ENCODE assay signal across 11 cellular contexts in the genomic region with DNA sequence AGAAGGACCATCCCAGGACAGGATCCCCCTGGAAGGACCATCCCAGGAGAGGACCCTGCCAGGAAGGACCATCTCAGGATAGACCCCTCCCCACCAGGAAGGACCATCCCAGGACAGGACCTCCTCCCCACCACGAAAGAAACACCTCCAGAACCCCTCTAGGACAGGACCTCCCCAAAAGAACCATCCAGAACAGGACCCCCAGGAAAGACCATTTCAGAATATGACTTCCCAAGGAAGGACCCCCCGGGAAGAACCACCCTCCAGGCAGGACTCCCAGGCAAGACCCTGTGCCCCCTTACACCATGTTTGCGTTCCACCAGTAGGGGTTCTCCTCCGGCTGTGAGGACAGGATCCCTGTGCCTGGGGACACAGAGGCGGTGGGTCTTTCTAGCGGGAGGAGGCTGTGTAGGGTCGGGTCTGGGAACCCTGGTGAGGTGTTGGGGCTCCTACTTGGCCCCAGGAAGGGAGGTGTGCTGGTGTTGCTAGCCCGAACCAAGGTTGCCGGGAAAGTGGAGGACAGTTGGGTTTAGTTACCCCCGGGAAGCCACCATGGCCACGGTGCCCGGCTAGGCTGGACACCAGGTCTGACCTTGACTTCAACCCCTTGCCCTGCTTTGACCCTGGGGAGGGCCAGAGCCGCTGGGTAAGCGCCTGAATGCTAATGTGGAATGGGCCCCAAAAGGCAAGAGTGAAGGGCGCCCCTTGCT. TPM values are rescaled to one million over a fixed set of nuclear protein-coding genes. Genes with fewer than 3 reads are reported as not detected.
DNase-seq lines count a peak whose midpoint lies in the region; ATAC-seq, FAIRE-seq and TF ChIP-seq lines count a peak whose summit lies in the region.
"Had no signal": no experiment of that assay in that cellular context is flagged by ENCODE, and none has a peak within 500 bp of the region (broad histone marks: within the 10 kb centered on the region; RNA-seq: fewer than 3 reads in every experiment).

No MANE protein-coding gene starts in this region.

- no peak overlapping the region for H2AFZ ChIP-seq in HepG2 (ENCODE audit: low read length)

- CTCF ChIA-PET in WTC11 (lab: Charles Lee), result interaction anchor here (0.7 to 4.6 kb wide), 21 partner anchors 8 to 140 kb away, joined by 3 to 56 read pairs (median 5); a partner anchor contains a TSS
- CTCF ChIA-PET in HepG2 (lab: Yijun Ruan, JAX; ENCODE audit: low intra/inter-chr PET ratio, low total read pairs), result interaction anchor here (1.3 to 4.7 kb wide), 9 partner anchors 19 to 79 kb away, joined by 4 to 181 read pairs (median 25); a partner anchor contains a TSS

- BruUV-seq in HepG2 (replicated peaks; lab: Mats Ljungman, UMichigan), result no TSS peak

- peak overlapping the region; percentile 51 for H3K4me3 Mint-ChIP-seq in WTC11
- H3K4me3 Mint-ChIP-seq in type B pancreatic cell, result peak overlapping the region; percentile 71

- H3K27ac ChIP-seq in left ventricle myocardium inferior (replicated peaks) (no peak overlapping the region), right atrium auricular region (no peak overlapping the region), HepG2 (ENCODE audit: extremely low read length, insufficient read depth, low read length) (peak overlapping the region; percentile 86), small intestine (ENCODE audit: low read depth in 1 of 2, low read length in 1 of 2) (no peak overlapping the region)

- H3K27ac Mint-ChIP-seq in WTC11 (no peak overlapping the region), type B pancreatic cell (no peak overlapping the region)

- H3K27me3 ChIP-seq in left ventricle myocardium inferior (ENCODE audit: low read depth) (peaks cover 91% of the 10 kb centered on the region), right atrium auricular region (peaks cover 11 to 34% of the 10 kb centered on the region in 2 donors), HepG2 (ENCODE audit: control insufficient read depth in 1 of 2, insufficient read depth in 2 of 2, low read length in 2 of 2) (no peaks in the 10 kb centered on the region; a peak in 1 of 5 replicates), small intestine (ENCODE audit: control insufficient read depth in 2 of 2, insufficient read depth in 2 of 2, low read length in 2 of 2) (peaks cover 13 to 14% of the 10 kb centered on the region in 2 donors)

- H3K9me3 Mint-ChIP-seq in WTC11, result no peaks in the 10 kb centered on the region
- H3K9me3 Mint-ChIP-seq in type B pancreatic cell, result no peaks in the 10 kb centered on the region

- peaks cover 21% of the 10 kb centered on the region for H4K20me1 ChIP-seq in HepG2 (ENCODE audit: insufficient read depth, low read length)

- peak in 1 of 2 experiments; percentile 7; a peak in 1 of 4 replicates for TF ChIP-seq POLR2A in HepG2 (IDR thresholded peaks at IDR 0.05; ENCODE audit: insufficient read depth in 1 of 2, low read depth in 2 of 2, low read length in 2 of 2)

- peaks cover 61% of the 10 kb centered on the region for H3K79me2 ChIP-seq in HepG2 (ENCODE audit: insufficient read depth, low read length)

- no peak for TF ChIP-seq EP300 in HepG2 (IDR thresholded peaks at IDR 0.05; ENCODE audit: low read depth in 2 of 2, low read length in 2 of 2)
- no peak for TF ChIP-seq EP300 in HepG2 (CRISPR knock-in tag; IDR thresholded peaks at IDR 0.05; ENCODE audit: borderline replicate concordance)

- intact Hi-C loops in left ventricle myocardium inferior (cut with micrococcal nuclease), result no loop called here
- intact Hi-C loops in HepG2 (cut with micrococcal nuclease; ENCODE audit: unreplicated experiment), result loop anchor here (1.0 kb wide), 1 partner anchor 63 kb away; no protein-coding TSS in a partner anchor

- H3K4me1 ChIP-seq in left ventricle myocardium inferior (peaks cover 25% of the 10 kb centered on the region), right atrium auricular region (peaks cover 0 to 23% of the 10 kb centered on the region in 2 donors), HepG2 (ENCODE audit: insufficient read depth, low read length) (peaks cover 70% of the 10 kb centered on the region), small intestine (ENCODE audit: control insufficient read depth in 2 of 2, insufficient read depth in 1 of 2, low read depth in 1 of 2, low read length in 1 of 2) (no peaks in the 10 kb centered on the region)

- ATAC-seq in WTC11 (no peak), HepG2 (no peak), HG02610 (IDR thresholded peaks at IDR 0.05; ENCODE audit: unreplicated experiment) (no peak)

- no peak for DNase-seq in left ventricle myocardium inferior
- no peak for DNase-seq in right atrium auricular region (ENCODE audit: low spot score)
- no peak for DNase-seq in WTC11 (ENCODE audit: low spot score)
- no peak for DNase-seq in HepG2 (ENCODE audit: low spot score)
- peak; percentile 70 for DNase-seq in type B pancreatic cell (ENCODE audit: extremely low spot score, unreplicated experiment)
- no peak for DNase-seq in small intestine
- no peak for DNase-seq in AG20443 (ENCODE audit: low spot score)
- DNase-seq: NCI-H1436 treated with DMSO at 0.1 percent for 48 hours had no signal

- no peak for TF ChIP-seq RAD21 in HepG2 (CRISPR knock-in tag; IDR thresholded peaks at IDR 0.05)

- H3K36me3 Mint-ChIP-seq in WTC11 (no peaks in the 10 kb centered on the region), type B pancreatic cell (no peaks in the 10 kb centered on the region)

- H3K9ac ChIP-seq in HepG2 (ENCODE audit: insufficient read depth, low read depth, low read length), result peak overlapping the region; percentile 99

- H3K36me3 ChIP-seq in left ventricle myocardium inferior, result no peaks in the 10 kb centered on the region
- no peaks in the 10 kb centered on the region for H3K36me3 ChIP-seq in right atrium auricular region
- H3K36me3 ChIP-seq in HepG2 (replicated peaks in 1 of 2; ENCODE audit: control insufficient read depth in 1 of 2, insufficient read depth in 2 of 2, low read length in 2 of 2), result peaks cover 33 to 54% of the 10 kb centered on the region in 2 experiments
- H3K36me3 ChIP-seq in small intestine (ENCODE audit: control insufficient read depth in 2 of 2, insufficient read depth in 2 of 2, low read length in 2 of 2), result no peaks in the 10 kb centered on the region

- WGBS in HepG2 (ENCODE audit: low lambda C conversion rate), result 13% methylated on average over 9 of the region's 15 CpGs
- WGBS in small intestine, 3 donors, result 54 to 66% (median 59%) methylated on average over 15 of the region's 15 CpGs

- H3K4me3 ChIP-seq in left ventricle myocardium inferior, result peak overlapping the region; percentile 64
- no peak overlapping the region for H3K4me3 ChIP-seq in right atrium auricular region
- peak overlapping the region; percentile 95 to 97 (median 96) for H3K4me3 ChIP-seq in HepG2 (replicated peaks in 1 of 3; ENCODE audit: insufficient read depth in 1 of 3, low read depth in 2 of 3, low read length in 3 of 3)
- no peak overlapping the region for H3K4me3 ChIP-seq in small intestine (ENCODE audit: low read depth in 1 of 2, low read length in 2 of 2)

- H3K4me1 Mint-ChIP-seq in WTC11, result 0 out of 2 replicates have a peak, but pooled peaks cover 4% of the 10 kb centered on the region
- H3K4me1 Mint-ChIP-seq in type B pancreatic cell (ENCODE audit: unreplicated experiment), result peaks cover 3% of the 10 kb centered on the region

- H3K27me3 Mint-ChIP-seq in WTC11 (ENCODE audit: low read depth), result peaks cover 60% of the 10 kb centered on the region
- peaks cover 38% of the 10 kb centered on the region for H3K27me3 Mint-ChIP-seq in type B pancreatic cell

- no peak for TF ChIP-seq CTCF in left ventricle myocardium inferior (IDR thresholded peaks at IDR 0.05; ENCODE audit: borderline replicate concordance)
- no peak for TF ChIP-seq CTCF in right atrium auricular region (IDR thresholded peaks at IDR 0.05)
- no peak for TF ChIP-seq CTCF in WTC11 (IDR thresholded peaks at IDR 0.05)
- peak; percentile 29; the same call in 1 of the 2 replicates for TF ChIP-seq CTCF in HepG2 (CRISPR knock-in tag; IDR thresholded peaks at IDR 0.05)
- TF ChIP-seq CTCF in type B pancreatic cell (conservative IDR thresholded peaks at IDR 0.05), result no peak

- H3K4me2 ChIP-seq in HepG2 (ENCODE audit: low read depth, low read length), result peak overlapping the region; percentile 99

- in situ Hi-C loops in HepG2 (cut with HindIII; ENCODE audit: extremely low pct_ligation_motif_present, low pct_unique_long_range_greater_than_20kb), result loop anchor here (5.0 kb wide), 2 partner anchors 39 to 64 kb away; a partner anchor contains a TSS

- POLR2A ChIA-PET in WTC11 (lab: Charles Lee), result interaction anchor here (0.6 to 1.0 kb wide), 3 partner anchors 18 to 949 kb away, joined by 3 to 6 read pairs (median 4); no protein-coding TSS in a partner anchor
- POLR2A ChIA-PET in HepG2 (lab: Yijun Ruan, JAX), result interaction anchor here (0.6 to 9.7 kb wide), 14 partner anchors 9 to 79 kb away, joined by 3 to 406 read pairs (median 17); a partner anchor contains a TSS

- H3K9me3 ChIP-seq in left ventricle myocardium inferior (replicated peaks), result no peaks in the 10 kb centered on the region
- no peaks in the 10 kb centered on the region for H3K9me3 ChIP-seq in right atrium auricular region
- H3K9me3 ChIP-seq in HepG2 (ENCODE audit: low read length), result no peaks in the 10 kb centered on the region
- H3K9me3 ChIP-seq in small intestine (ENCODE audit: control insufficient read depth, low read depth), result no peaks in the 10 kb centered on the region

- no peak for FAIRE-seq in HepG2 (lab: Jason Lieb, UNC)
- FAIRE-seq in small intestine (lab: Jason Lieb, UNC), result no peak

RNA-seq across cellular contexts. Expression of a gene that starts 2.2 kb away (rescaled TPM):
- total RNA-seq in left ventricle myocardium inferior (not detected), right atrium auricular region (under 1 TPM in 1 of 2 donors, not detected in 1; 0.35 TPM), WTC11 (2021) (1.2 to 1.9 TPM (median 1.7 TPM) in 3 replicates), HepG2 (2016; rRNA removed; fragmentation: Illumina TruSeq; extraction: Trizol) (67.7 and 160 TPM in 2 replicates), type B pancreatic cell (ENCODE audit: low replicate concordance) (1.9 and 3.2 TPM in 2 replicates)
- 84.5 and 93.0 TPM in 2 replicates for total RNA-seq in HepG2 (2016; cell fraction: cytosol; rRNA removed; fragmentation: Illumina TruSeq; extraction: Trizol; ENCODE audit: low read depth)
- total RNA-seq in HepG2 (2016; cell fraction: insoluble cytoplasmic fraction; rRNA removed; fragmentation: Illumina TruSeq; extraction: Trizol), result 57.7 and 164 TPM in 2 replicates
- 135 and 136 TPM in 2 replicates for total RNA-seq in HepG2 (2016; cell fraction: membrane; rRNA removed; fragmentation: Illumina TruSeq; extraction: Trizol)
- total RNA-seq in HepG2 (2016; cell fraction: nucleus; rRNA removed; fragmentation: Illumina TruSeq; extraction: Trizol), result 135 and 163 TPM in 2 replicates
- polyA plus RNA-seq in HepG2 (2011; rRNA removed) (150 and 181 TPM in 2 replicates), small intestine (1 to 10 TPM in 1 of 3 donors, not detected in 2; 1.0 TPM)
- polyA plus RNA-seq in HepG2 (2011; cell fraction: cytosol; rRNA removed), result 114 and 236 TPM in 2 replicates
- 458 and 622 TPM in 2 replicates for polyA plus RNA-seq in HepG2 (2011; cell fraction: nucleus; rRNA removed)
- 125 and 195 TPM in 2 replicates for polyA plus RNA-seq in HepG2 (2012)
- 88.8 and 91.1 TPM in 2 replicates for polyA plus RNA-seq in HepG2 (2016; cell fraction: cytosol; fragmentation: Illumina TruSeq; extraction: Trizol; ENCODE audit: low read depth)
- 83.8 and 101 TPM in 2 replicates for polyA plus RNA-seq in HepG2 (2016; cell fraction: insoluble cytoplasmic fraction; fragmentation: Illumina TruSeq; extraction: Trizol; ENCODE audit: low read depth)
- polyA plus RNA-seq in HepG2 (2016; cell fraction: membrane; fragmentation: Illumina TruSeq; extraction: Trizol; ENCODE audit: low read depth), result 141 and 157 TPM in 2 replicates
- polyA plus RNA-seq in HepG2 (2016; cell fraction: nucleus; fragmentation: Illumina TruSeq; extraction: Trizol; ENCODE audit: insufficient read depth, low read depth), result 380 and 399 TPM in 2 replicates
- polyA minus RNA-seq in HepG2 (2011; rRNA and poly(A)+ RNA removed; ENCODE audit: low replicate concordance), result 0.49 and 206 TPM in 2 replicates
- polyA minus RNA-seq in HepG2 (2011; cell fraction: cytosol; rRNA and poly(A)+ RNA removed), result 89.1 and 107 TPM in 2 replicates
- polyA minus RNA-seq in HepG2 (2011; cell fraction: nucleus; rRNA and poly(A)+ RNA removed), result 78.2 and 93.7 TPM in 2 replicates
- total RNA-seq: dermis blood vessel endothelial cell, glomerular endothelial cell had no signal

RNA-seq across cellular contexts. Expression of a gene that starts 11.8 kb away (rescaled TPM):
- total RNA-seq in left ventricle myocardium inferior (7.2 TPM), right atrium auricular region (1 to 10 TPM in 1 of 2 donors, under 1 TPM in 1; 0.55 to 1.4 TPM), WTC11 (2021) (0.44 to 0.62 TPM (median 0.46 TPM) in 3 replicates), HepG2 (2016; rRNA removed; fragmentation: Illumina TruSeq; extraction: Trizol) (not detected in 2 replicates), type B pancreatic cell (ENCODE audit: low replicate concordance) (not detected in 2 replicates)
- not detected in 2 replicates for total RNA-seq in HepG2 (2016; cell fraction: cytosol; rRNA removed; fragmentation: Illumina TruSeq; extraction: Trizol; ENCODE audit: low read depth)
- total RNA-seq in HepG2 (2016; cell fraction: insoluble cytoplasmic fraction; rRNA removed; fragmentation: Illumina TruSeq; extraction: Trizol), result not detected in 2 replicates
- not detected in 2 replicates for total RNA-seq in HepG2 (2016; cell fraction: membrane; rRNA removed; fragmentation: Illumina TruSeq; extraction: Trizol)
- total RNA-seq in HepG2 (2016; cell fraction: nucleus; rRNA removed; fragmentation: Illumina TruSeq; extraction: Trizol), result not detected in 2 replicates
- polyA plus RNA-seq in HepG2 (2011; rRNA removed) (not detected in 2 replicates), small intestine (under 1 TPM in 1 of 3 donors, not detected in 2; 0.03 TPM)
- polyA plus RNA-seq in HepG2 (2011; cell fraction: cytosol; rRNA removed), result not detected in 2 replicates
- not detected in 2 replicates for polyA plus RNA-seq in HepG2 (2011; cell fraction: nucleus; rRNA removed)
- 0.07 TPM in 1 of 2 replicates, not detected in the other for polyA plus RNA-seq in HepG2 (2012)
- not detected in 2 replicates for polyA plus RNA-seq in HepG2 (2016; cell fraction: cytosol; fragmentation: Illumina TruSeq; extraction: Trizol; ENCODE audit: low read depth)
- not detected in 2 replicates for polyA plus RNA-seq in HepG2 (2016; cell fraction: insoluble cytoplasmic fraction; fragmentation: Illumina TruSeq; extraction: Trizol; ENCODE audit: low read depth)
- not detected in 2 replicates for polyA plus RNA-seq in HepG2 (2016; cell fraction: membrane; fragmentation: Illumina TruSeq; extraction: Trizol; ENCODE audit: low read depth)
- polyA plus RNA-seq in HepG2 (2016; cell fraction: nucleus; fragmentation: Illumina TruSeq; extraction: Trizol; ENCODE audit: insufficient read depth, low read depth), result not detected in 2 replicates
- polyA minus RNA-seq in HepG2 (2011; rRNA and poly(A)+ RNA removed; ENCODE audit: low replicate concordance), result 0.05 TPM in 1 of 2 replicates, not detected in the other
- polyA minus RNA-seq in HepG2 (2011; cell fraction: cytosol; rRNA and poly(A)+ RNA removed), result not detected in 2 replicates
- not detected in 2 replicates for polyA minus RNA-seq in HepG2 (2011; cell fraction: nucleus; rRNA and poly(A)+ RNA removed)
- total RNA-seq: dermis blood vessel endothelial cell, glomerular endothelial cell had no signal

RNA-seq across cellular contexts. Expression of a gene that starts 18.6 kb away (rescaled TPM):
- total RNA-seq in left ventricle myocardium inferior (27.5 TPM), right atrium auricular region (10 to 100 TPM; 14.1 to 18.8 TPM), WTC11 (2021) (60.4 to 71.9 TPM (median 67.8 TPM) in 3 replicates), HepG2 (2016; rRNA removed; fragmentation: Illumina TruSeq; extraction: Trizol) (221 and 314 TPM in 2 replicates), type B pancreatic cell (ENCODE audit: low replicate concordance) (31.5 and 35.6 TPM in 2 replicates)
- total RNA-seq in HepG2 (2016; cell fraction: cytosol; rRNA removed; fragmentation: Illumina TruSeq; extraction: Trizol; ENCODE audit: low read depth), result 180 and 228 TPM in 2 replicates
- total RNA-seq in HepG2 (2016; cell fraction: insoluble cytoplasmic fraction; rRNA removed; fragmentation: Illumina TruSeq; extraction: Trizol), result 219 and 327 TPM in 2 replicates
- total RNA-seq in HepG2 (2016; cell fraction: membrane; rRNA removed; fragmentation: Illumina TruSeq; extraction: Trizol), result 207 and 283 TPM in 2 replicates
- total RNA-seq in HepG2 (2016; cell fraction: nucleus; rRNA removed; fragmentation: Illumina TruSeq; extraction: Trizol), result 184 and 224 TPM in 2 replicates
- polyA plus RNA-seq in HepG2 (2011; rRNA removed) (257 and 274 TPM in 2 replicates), small intestine (10 to 100 TPM; 37.2 to 96.7 (median 57.7) TPM)
- 164 and 428 TPM in 2 replicates for polyA plus RNA-seq in HepG2 (2011; cell fraction: cytosol; rRNA removed)
- polyA plus RNA-seq in HepG2 (2011; cell fraction: nucleus; rRNA removed), result 988 and 1,754 TPM in 2 replicates
- 102 and 190 TPM in 2 replicates for polyA plus RNA-seq in HepG2 (2012)
- 154 and 193 TPM in 2 replicates for polyA plus RNA-seq in HepG2 (2016; cell fraction: cytosol; fragmentation: Illumina TruSeq; extraction: Trizol; ENCODE audit: low read depth)
- polyA plus RNA-seq in HepG2 (2016; cell fraction: insoluble cytoplasmic fraction; fragmentation: Illumina TruSeq; extraction: Trizol; ENCODE audit: low read depth), result 188 and 212 TPM in 2 replicates
- polyA plus RNA-seq in HepG2 (2016; cell fraction: membrane; fragmentation: Illumina TruSeq; extraction: Trizol; ENCODE audit: low read depth), result 186 and 218 TPM in 2 replicates
- polyA plus RNA-seq in HepG2 (2016; cell fraction: nucleus; fragmentation: Illumina TruSeq; extraction: Trizol; ENCODE audit: insufficient read depth, low read depth), result 413 and 420 TPM in 2 replicates
- polyA minus RNA-seq in HepG2 (2011; rRNA and poly(A)+ RNA removed; ENCODE audit: low replicate concordance), result 26.8 and 276 TPM in 2 replicates
- 97.1 and 133 TPM in 2 replicates for polyA minus RNA-seq in HepG2 (2011; cell fraction: cytosol; rRNA and poly(A)+ RNA removed)
- polyA minus RNA-seq in HepG2 (2011; cell fraction: nucleus; rRNA and poly(A)+ RNA removed), result 107 and 152 TPM in 2 replicates

RNA-seq across cellular contexts. Expression of a gene that starts 21.7 kb away (rescaled TPM):
- 3.8 TPM for total RNA-seq in left ventricle myocardium inferior
- 10 to 100 TPM in 1 of 2 donors, 1 to 10 TPM in 1; 8.3 to 10.2 TPM for total RNA-seq in right atrium auricular region
- 144 to 188 TPM (median 164 TPM) in 3 replicates for total RNA-seq in WTC11 (2021)
- total RNA-seq in HepG2 (2016; rRNA removed; fragmentation: Illumina TruSeq; extraction: Trizol), result 323 and 338 TPM in 2 replicates
- total RNA-seq in HepG2 (2016; cell fraction: cytosol; rRNA removed; fragmentation: Illumina TruSeq; extraction: Trizol; ENCODE audit: low read depth), result 107 and 137 TPM in 2 replicates
- 327 and 331 TPM in 2 replicates for total RNA-seq in HepG2 (2016; cell fraction: insoluble cytoplasmic fraction; rRNA removed; fragmentation: Illumina TruSeq; extraction: Trizol)
- 233 and 286 TPM in 2 replicates for total RNA-seq in HepG2 (2016; cell fraction: membrane; rRNA removed; fragmentation: Illumina TruSeq; extraction: Trizol)
- total RNA-seq in HepG2 (2016; cell fraction: nucleus; rRNA removed; fragmentation: Illumina TruSeq; extraction: Trizol), result 125 and 146 TPM in 2 replicates
- polyA plus RNA-seq in HepG2 (2011; rRNA removed), result 338 and 382 TPM in 2 replicates
- 241 and 431 TPM in 2 replicates for polyA plus RNA-seq in HepG2 (2011; cell fraction: cytosol; rRNA removed)
- 366 and 457 TPM in 2 replicates for polyA plus RNA-seq in HepG2 (2011; cell fraction: nucleus; rRNA removed)
- 191 and 311 TPM in 2 replicates for polyA plus RNA-seq in HepG2 (2012)
- polyA plus RNA-seq in HepG2 (2016; cell fraction: cytosol; fragmentation: Illumina TruSeq; extraction: Trizol; ENCODE audit: low read depth), result 130 and 165 TPM in 2 replicates
- polyA plus RNA-seq in HepG2 (2016; cell fraction: insoluble cytoplasmic fraction; fragmentation: Illumina TruSeq; extraction: Trizol; ENCODE audit: low read depth), result 344 and 389 TPM in 2 replicates
- 207 and 239 TPM in 2 replicates for polyA plus RNA-seq in HepG2 (2016; cell fraction: membrane; fragmentation: Illumina TruSeq; extraction: Trizol; ENCODE audit: low read depth)
- 253 and 265 TPM in 2 replicates for polyA plus RNA-seq in HepG2 (2016; cell fraction: nucleus; fragmentation: Illumina TruSeq; extraction: Trizol; ENCODE audit: insufficient read depth, low read depth)
- polyA minus RNA-seq in HepG2 (2011; rRNA and poly(A)+ RNA removed; ENCODE audit: low replicate concordance), result 104 and 478 TPM in 2 replicates
- 138 and 160 TPM in 2 replicates for polyA minus RNA-seq in HepG2 (2011; cell fraction: cytosol; rRNA and poly(A)+ RNA removed)
- polyA minus RNA-seq in HepG2 (2011; cell fraction: nucleus; rRNA and poly(A)+ RNA removed), result 31.5 and 42.4 TPM in 2 replicates
- 110 and 127 TPM in 2 replicates for total RNA-seq in type B pancreatic cell (ENCODE audit: low replicate concordance)
- 10 to 100 TPM in 1 of 3 donors, 1 to 10 TPM in 2; 8.3 to 71.6 (median 9.5) TPM for polyA plus RNA-seq in small intestine

RNA-seq across cellular contexts. Expression of a gene that starts 31.3 kb away (rescaled TPM):
- total RNA-seq in left ventricle myocardium inferior (24.3 TPM), right atrium auricular region (10 to 100 TPM; 21.8 to 26.5 TPM), WTC11 (2021) (24.2 to 29.8 TPM (median 24.3 TPM) in 3 replicates), HepG2 (2016; rRNA removed; fragmentation: Illumina TruSeq; extraction: Trizol) (12.4 and 14.5 TPM in 2 replicates), type B pancreatic cell (ENCODE audit: low replicate concordance) (22.4 and 30.0 TPM in 2 replicates)
- 2.1 and 2.3 TPM in 2 replicates for total RNA-seq in HepG2 (2016; cell fraction: cytosol; rRNA removed; fragmentation: Illumina TruSeq; extraction: Trizol; ENCODE audit: low read depth)
- total RNA-seq in HepG2 (2016; cell fraction: insoluble cytoplasmic fraction; rRNA removed; fragmentation: Illumina TruSeq; extraction: Trizol), result 9.8 and 14.7 TPM in 2 replicates
- total RNA-seq in HepG2 (2016; cell fraction: membrane; rRNA removed; fragmentation: Illumina TruSeq; extraction: Trizol), result 7.6 TPM in 2 replicates
- total RNA-seq in HepG2 (2016; cell fraction: nucleus; rRNA removed; fragmentation: Illumina TruSeq; extraction: Trizol), result 15.5 and 16.7 TPM in 2 replicates
- polyA plus RNA-seq in HepG2 (2011; rRNA removed) (20.0 TPM in 2 replicates), small intestine (10 to 100 TPM in 1 of 3 donors, 1 to 10 TPM in 2; 7.6 to 16.6 (median 8.9) TPM)
- 17.1 and 19.4 TPM in 2 replicates for polyA plus RNA-seq in HepG2 (2011; cell fraction: cytosol; rRNA removed)
- polyA plus RNA-seq in HepG2 (2011; cell fraction: nucleus; rRNA removed), result 98.2 and 128 TPM in 2 replicates
- 16.1 and 26.5 TPM in 2 replicates for polyA plus RNA-seq in HepG2 (2012)
- polyA plus RNA-seq in HepG2 (2016; cell fraction: cytosol; fragmentation: Illumina TruSeq; extraction: Trizol; ENCODE audit: low read depth), result 1.4 and 1.6 TPM in 2 replicates
- polyA plus RNA-seq in HepG2 (2016; cell fraction: insoluble cytoplasmic fraction; fragmentation: Illumina TruSeq; extraction: Trizol; ENCODE audit: low read depth), result 9.2 and 10.7 TPM in 2 replicates
- polyA plus RNA-seq in HepG2 (2016; cell fraction: membrane; fragmentation: Illumina TruSeq; extraction: Trizol; ENCODE audit: low read depth), result 4.3 and 4.6 TPM in 2 replicates
- polyA plus RNA-seq in HepG2 (2016; cell fraction: nucleus; fragmentation: Illumina TruSeq; extraction: Trizol; ENCODE audit: insufficient read depth, low read depth), result 38.9 and 41.8 TPM in 2 replicates
- polyA minus RNA-seq in HepG2 (2011; rRNA and poly(A)+ RNA removed; ENCODE audit: low replicate concordance), result 16.8 and 26.4 TPM in 2 replicates
- 8.0 and 9.5 TPM in 2 replicates for polyA minus RNA-seq in HepG2 (2011; cell fraction: cytosol; rRNA and poly(A)+ RNA removed)
- 11.9 and 15.8 TPM in 2 replicates for polyA minus RNA-seq in HepG2 (2011; cell fraction: nucleus; rRNA and poly(A)+ RNA removed)

Comparison
In these comparisons a context has a peak if more than half of its experiments do, and no peak if none do; other contexts are left out.
1. H3K4me3 ChIP-seq: peak in left ventricle myocardium inferior (single experiment) and HepG2 (3 of 3); none in right atrium auricular region (0 of 2) and small intestine (0 of 2).
2. RNA of a gene that starts 2.2 kb away (total RNA-seq): 57.7 to 164 TPM in HepG2; 1.9 to 3.2 TPM in type B pancreatic cell, 1.2 to 1.9 TPM in WTC11, 0.35 TPM in right atrium auricular region and not detected in left ventricle myocardium inferior (single experiment); every median in the first group is over 10 times any median in the second.